Comparison of ENCODE assay signal across 14 cellular contexts in the genomic region with DNA sequence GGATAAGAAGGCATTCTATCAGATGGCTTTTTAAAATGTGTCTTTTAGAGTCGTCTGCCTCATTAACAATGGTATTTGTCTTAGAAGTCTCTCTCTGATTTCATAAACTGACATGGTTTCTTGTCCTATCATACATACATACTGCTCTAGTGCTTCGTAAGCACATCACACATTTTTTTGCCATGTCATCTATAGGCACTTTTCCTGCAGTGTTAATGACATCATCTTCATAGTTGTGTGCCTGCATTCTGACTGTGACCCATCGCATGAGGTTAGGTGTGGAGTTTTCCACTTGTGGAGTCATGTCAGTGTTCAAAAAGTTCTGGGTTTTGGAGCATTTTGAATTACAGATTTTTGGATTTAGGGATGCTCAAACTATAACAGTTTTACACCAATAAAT.
DNase-seq lines count a peak whose midpoint lies in the region; ATAC-seq, FAIRE-seq and TF ChIP-seq lines count a peak whose summit lies in the region.
"Had no signal": no experiment of that assay in that cellular context is flagged by ENCODE, and none has a peak within 500 bp of the region (broad histone marks: within the 10 kb centered on the region; RNA-seq: fewer than 3 reads in every experiment).

No MANE protein-coding gene starts in this region.

- CTCF ChIA-PET in HepG2 (lab: Yijun Ruan, JAX; ENCODE audit: low intra/inter-chr PET ratio, low total read pairs): no interaction called here

- H3K4me3 Mint-ChIP-seq in glutamatergic neuron (ENCODE audit: unreplicated experiment): no peak overlapping the region
- H3K4me3 Mint-ChIP-seq: CD14-positive monocyte; CD8-positive, alpha-beta T cell; GM23338; H9 had no signal

- TF ChIP-seq CTCF in HepG2 (CRISPR knock-in tag; IDR thresholded peaks at IDR 0.05) (no peak), right lobe of liver (IDR thresholded peaks at IDR 0.05) (no peak), bronchial epithelial cell (IDR thresholded peaks at IDR 0.05; ENCODE audit: insufficient read depth, low read length, severe bottlenecking) (no peak), glutamatergic neuron (IDR thresholded peaks at IDR 0.05; ENCODE audit: partially characterized antibody, unreplicated experiment) (no peak)

- POLR2A ChIA-PET in HepG2 (lab: Yijun Ruan, JAX): no interaction called here

- H3K36me3 ChIP-seq in HepG2 (replicated peaks in 1 of 2; ENCODE audit: control insufficient read depth in 1 of 2, insufficient read depth in 2 of 2, low read length in 2 of 2) (no peaks in the 10 kb centered on the region), right lobe of liver (no peaks in the 10 kb centered on the region), bronchial epithelial cell (ENCODE audit: control insufficient read depth, insufficient read depth, low read length) (no peaks in the 10 kb centered on the region)

- H3K4me1 ChIP-seq in HepG2 (ENCODE audit: insufficient read depth, low read length) (no peaks in the 10 kb centered on the region), right lobe of liver (no peaks in the 10 kb centered on the region)

- TF ChIP-seq RAD21 in HepG2 (CRISPR knock-in tag; IDR thresholded peaks at IDR 0.05): no peak

- TF ChIP-seq EP300 in HepG2 (IDR thresholded peaks at IDR 0.05; ENCODE audit: low read depth in 2 of 2, low read length in 2 of 2) (no peak), HepG2 (CRISPR knock-in tag; IDR thresholded peaks at IDR 0.05; ENCODE audit: borderline replicate concordance) (no peak)

- no peaks in the 10 kb centered on the region for H3K79me2 ChIP-seq in HepG2 (ENCODE audit: insufficient read depth, low read length)

- peaks cover 58% of the 10 kb centered on the region for H3K9me3 ChIP-seq in HepG2 (ENCODE audit: low read length)
- H3K9me3 ChIP-seq in right lobe of liver: no peaks in the 10 kb centered on the region

- intact Hi-C loops in HepG2 (cut with micrococcal nuclease; ENCODE audit: unreplicated experiment) (no loop called here), right lobe of liver (cut with DNase I) (no loop called here)

- H3K27ac ChIP-seq in HepG2 (ENCODE audit: extremely low read length, insufficient read depth, low read length) (no peak overlapping the region), right lobe of liver (no peak overlapping the region)

- TF ChIP-seq POLR2A in HepG2 (IDR thresholded peaks at IDR 0.05; ENCODE audit: insufficient read depth in 1 of 2, low read depth in 2 of 2, low read length in 2 of 2) (no peak), right lobe of liver (IDR thresholded peaks at IDR 0.05) (no peak)

- FAIRE-seq in HepG2 (lab: Jason Lieb, UNC) (no peak), bronchial epithelial cell (lab: Jason Lieb, UNC) (no peak)
- FAIRE-seq: GM12892, K562 had no signal

- no peaks in the 10 kb centered on the region for H3K36me3 Mint-ChIP-seq in glutamatergic neuron (ENCODE audit: unreplicated experiment)
- H3K36me3 Mint-ChIP-seq: CD14-positive monocyte; CD8-positive, alpha-beta T cell had no signal

- no peaks in the 10 kb centered on the region for H3K27me3 ChIP-seq in HepG2 (ENCODE audit: control insufficient read depth in 1 of 2, insufficient read depth in 2 of 2, low read length in 2 of 2)
- H3K27me3 ChIP-seq in right lobe of liver: no peaks in the 10 kb centered on the region
- H3K27me3 ChIP-seq in bronchial epithelial cell (ENCODE audit: control insufficient read depth, insufficient read depth, low read length): no peaks in the 10 kb centered on the region

- no TSS peak for BruUV-seq in HepG2 (replicated peaks; lab: Mats Ljungman, UMichigan)

- no peaks in the 10 kb centered on the region for H3K4me1 Mint-ChIP-seq in glutamatergic neuron (ENCODE audit: low read depth, unreplicated experiment)
- H3K4me1 Mint-ChIP-seq: CD14-positive monocyte, GM23338, H9 had no signal

- no peaks in the 10 kb centered on the region for H3K9me3 Mint-ChIP-seq in glutamatergic neuron (ENCODE audit: unreplicated experiment)
- H3K9me3 Mint-ChIP-seq: CD8-positive, alpha-beta T cell; GM23338 had no signal

- 12% methylated on average over 3 of the region's 3 CpGs for WGBS in HepG2 (ENCODE audit: low lambda C conversion rate)
- 49% methylated on average over 3 of the region's 3 CpGs for WGBS in right lobe of liver (ENCODE audit: insufficient coverage, low coverage, low lambda C conversion rate, missing lambda C conversion rate)

- no peak overlapping the region for H3K4me2 ChIP-seq in HepG2 (ENCODE audit: low read depth, low read length)
- H3K4me2 ChIP-seq: GM23338 had no signal

- no peak overlapping the region for H3K27ac Mint-ChIP-seq in glutamatergic neuron (ENCODE audit: unreplicated experiment)
- H3K27ac Mint-ChIP-seq: CD14-positive monocyte; CD8-positive, alpha-beta T cell; GM23338; H9 had no signal

- in situ Hi-C loops in HepG2 (cut with HindIII; ENCODE audit: extremely low pct_ligation_motif_present, low pct_unique_long_range_greater_than_20kb): no loop called here

- H3K27me3 Mint-ChIP-seq in glutamatergic neuron (ENCODE audit: unreplicated experiment): no peaks in the 10 kb centered on the region

- ATAC-seq in HepG2 (no peak), right lobe of liver (no peak)
- no peak for ATAC-seq in activated CD4-positive, CD25-positive, alpha-beta regulatory T cell treated with anti-CD3 and anti-CD28 coated beads, Interleukin-2, amount 50 U/mL, for 24 hours
- ATAC-seq: CD8-positive, alpha-beta T cell; GM23338; K562 had no signal

- DNase-seq in HepG2 (ENCODE audit: low spot score): no peak
- no peak for DNase-seq in right lobe of liver
- DNase-seq in HCEC 1CT: peak; percentile 8
- DNase-seq in bronchial epithelial cell (ENCODE audit: low read depth): peak; percentile 40
- DNase-seq in glutamatergic neuron: no peak
- no peak for DNase-seq in medulla oblongata (ENCODE audit: extremely low spot score)
- DNase-seq: CD8-positive, alpha-beta T cell; COR-L47; H9 had no signal

- H2AFZ ChIP-seq in HepG2 (ENCODE audit: low read length): no peak overlapping the region
- H2AFZ ChIP-seq: GM23338 had no signal

- H4K20me1 ChIP-seq in HepG2 (ENCODE audit: insufficient read depth, low read length): no peaks in the 10 kb centered on the region

- H3K4me3 ChIP-seq in HepG2 (replicated peaks in 1 of 3; ENCODE audit: insufficient read depth in 1 of 3, low read depth in 2 of 3, low read length in 3 of 3): no peak overlapping the region
- no peak overlapping the region for H3K4me3 ChIP-seq in right lobe of liver
- H3K4me3 ChIP-seq in bronchial epithelial cell (ENCODE audit: low read depth, low read length): no peak overlapping the region
- H3K4me3 ChIP-seq: GM23338, K562 had no signal

- no peak overlapping the region for H3K9ac ChIP-seq in HepG2 (ENCODE audit: insufficient read depth, low read depth, low read length)

TF ChIP-seq in HepG2, 621 proteins besides CTCF, POLR2A, EP300 and RAD21:
- TF ChIP-seq ZMYM4 (CRISPR knock-in tag; IDR thresholded peaks at IDR 0.05) (no peak), ZNF737 (CRISPR knock-in tag; IDR thresholded peaks at IDR 0.05; ENCODE audit: borderline replicate concordance) (no peak), ATF7 (IDR thresholded peaks at IDR 0.05) (peak; percentile 77; the same call in 1 of the 2 replicates), ATF7 (CRISPR knock-in tag; IDR thresholded peaks at IDR 0.05) (no peak), MAFK (conservative IDR thresholded peaks at IDR 0.05 in 1 of 2, IDR thresholded peaks at IDR 0.05 in 1 of 2; ENCODE audit: low read length in 2 of 2) (0 out of 4 replicates have a peak, but pooled peaks have one; percentile 17 to 19), NFE2L2 (IDR thresholded peaks at IDR 0.05; ENCODE audit: low read length) (0 out of 2 replicates have a peak, but pooled peaks have one; percentile 35), GATAD1 (CRISPR knock-in tag; IDR thresholded peaks at IDR 0.05) (no peak), ZNF224 (CRISPR knock-in tag; IDR thresholded peaks at IDR 0.05) (no peak), ATM (IDR thresholded peaks at IDR 0.05; ENCODE audit: borderline replicate concordance) (no peak)
- TF ChIP-seq, protein P1, sequence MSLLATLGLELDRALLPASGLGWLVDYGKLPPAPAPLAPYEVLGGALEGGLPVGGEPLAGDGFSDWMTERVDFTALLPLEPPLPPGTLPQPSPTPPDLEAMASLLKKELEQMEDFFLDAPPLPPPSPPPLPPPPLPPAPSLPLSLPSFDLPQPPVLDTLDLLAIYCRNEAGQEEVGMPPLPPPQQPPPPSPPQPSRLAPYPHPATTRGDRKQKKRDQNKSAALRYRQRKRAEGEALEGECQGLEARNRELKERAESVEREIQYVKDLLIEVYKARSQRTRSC (CRISPR knock-in tag; IDR thresholded peaks at IDR 0.05; ENCODE audit: low read depth): no peak
- TF ChIP-seq, protein P2, sequence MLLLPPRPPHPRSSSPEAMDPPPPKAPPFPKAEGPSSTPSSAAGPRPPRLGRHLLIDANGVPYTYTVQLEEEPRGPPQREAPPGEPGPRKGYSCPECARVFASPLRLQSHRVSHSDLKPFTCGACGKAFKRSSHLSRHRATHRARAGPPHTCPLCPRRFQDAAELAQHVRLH (CRISPR knock-in tag; IDR thresholded peaks at IDR 0.05; ENCODE audit: borderline replicate concordance, low read depth): no peak

Comparison
In these comparisons a context has a peak if more than half of its experiments do, and no peak if none do; other contexts are left out.
1. DNase-seq: peak in HCEC 1CT (single experiment) and bronchial epithelial cell (single experiment); none in HepG2 (single experiment), right lobe of liver (0 of 3), glutamatergic neuron (single experiment) and medulla oblongata (single experiment).